12 cellular contexts compared by ENCODE assay signal in the genomic region with DNA sequence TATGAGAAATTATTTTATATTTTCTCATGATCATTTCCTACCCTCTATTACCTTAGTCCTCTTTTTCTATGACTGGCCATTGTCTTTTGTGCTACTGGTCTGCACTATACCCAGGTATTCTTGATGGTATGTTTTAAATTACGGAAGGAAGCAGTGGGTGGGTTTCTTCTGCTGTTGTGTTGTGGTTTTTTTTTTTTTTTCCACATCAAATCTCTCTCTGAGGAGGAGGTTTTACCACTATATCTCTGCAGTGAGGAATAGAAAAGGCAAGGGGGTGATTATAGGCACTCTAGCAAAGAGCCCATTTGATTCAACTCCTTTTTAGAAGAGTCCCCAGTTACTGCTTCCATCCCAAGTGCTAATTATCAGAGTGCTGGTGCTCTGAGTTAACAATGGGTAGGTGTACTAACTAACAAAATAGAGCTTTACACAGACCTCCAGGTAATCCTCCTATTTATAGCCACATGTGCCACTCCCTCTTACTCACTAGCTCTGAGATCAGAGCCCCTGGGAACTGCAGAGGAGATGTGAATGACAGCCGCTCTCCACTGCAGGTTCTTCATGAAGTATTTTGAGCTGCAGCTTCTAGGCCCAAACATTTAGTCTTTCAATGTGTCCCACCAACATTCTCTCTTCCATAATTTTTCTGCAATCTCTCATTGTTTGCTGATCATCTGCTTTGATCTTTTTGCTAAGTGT.
DNase-seq lines count a peak whose midpoint lies in the region; ATAC-seq and TF ChIP-seq lines count a peak whose summit lies in the region.
"Had no signal": no experiment of that assay in that cellular context is flagged by ENCODE, and none has a peak within 500 bp of the region (broad histone marks: within the 10 kb centered on the region; RNA-seq: fewer than 3 reads in every experiment).

No MANE protein-coding gene starts in this region.

- DNase-seq in GM10266 (ENCODE audit: extremely low spot score) (peak; percentile 4), NCI-H1436 (lab: John Stamatoyannopoulos, UW) (peak; percentile 67), glutamatergic neuron (no peak), HT-29 (ENCODE audit: low spot score) (no peak), NCI-H1048 (lab: John Stamatoyannopoulos, UW) (no peak), GDM1 (lab: John Stamatoyannopoulos, UW) (no peak), GM03348 (ENCODE audit: low spot score) (no peak)
- DNase-seq: NCI-H2081 treated with DMSO at 0.1 percent for 48 hours; Peyer's patch; stimulated activated CD4-positive, alpha-beta T cell treated with anti-CD3 and anti-CD28 coated beads, Interleukin-4, amount 100 ng/mL, for 24 hours had no signal

- no peaks in the 10 kb centered on the region for H3K9me3 Mint-ChIP-seq in glutamatergic neuron (ENCODE audit: unreplicated experiment)
- H3K9me3 Mint-ChIP-seq: CD8-positive, alpha-beta T cell had no signal

- H3K27me3 Mint-ChIP-seq in glutamatergic neuron (ENCODE audit: unreplicated experiment): no peaks in the 10 kb centered on the region

- no peaks in the 10 kb centered on the region for H3K36me3 Mint-ChIP-seq in glutamatergic neuron (ENCODE audit: unreplicated experiment)
- H3K36me3 Mint-ChIP-seq: CD8-positive, alpha-beta T cell had no signal

- H3K4me3 Mint-ChIP-seq in glutamatergic neuron (ENCODE audit: unreplicated experiment): no peak overlapping the region
- H3K4me3 Mint-ChIP-seq: CD8-positive, alpha-beta T cell had no signal

- peak; percentile 43 for ATAC-seq in GM21515 (IDR thresholded peaks at IDR 0.05; ENCODE audit: unreplicated experiment)
- ATAC-seq: CD8-positive, alpha-beta T cell had no signal

- TF ChIP-seq CTCF in GM10266 (IDR thresholded peaks at IDR 0.05; ENCODE audit: control insufficient read depth, insufficient read depth, low read depth, missing control alignments) (no peak), glutamatergic neuron (IDR thresholded peaks at IDR 0.05; ENCODE audit: partially characterized antibody, unreplicated experiment) (no peak)

- H3K4me1 Mint-ChIP-seq in glutamatergic neuron (ENCODE audit: low read depth, unreplicated experiment): peaks cover 25% of the 10 kb centered on the region

- peak overlapping the region; percentile 35 for H3K27ac Mint-ChIP-seq in glutamatergic neuron (ENCODE audit: unreplicated experiment)
- H3K27ac Mint-ChIP-seq: CD8-positive, alpha-beta T cell had no signal

Comparison
In these comparisons a context has a peak if more than half of its experiments do, and no peak if none do; other contexts are left out.
1. DNase-seq: peak in GM10266 (single experiment) and NCI-H1436 (single experiment); none in glutamatergic neuron (single experiment), HT-29 (single experiment), NCI-H1048 (single experiment), GDM1 (single experiment) and GM03348 (single experiment).